Comparison of ENCODE assay signal across 1 cellular context in the genomic region with DNA sequence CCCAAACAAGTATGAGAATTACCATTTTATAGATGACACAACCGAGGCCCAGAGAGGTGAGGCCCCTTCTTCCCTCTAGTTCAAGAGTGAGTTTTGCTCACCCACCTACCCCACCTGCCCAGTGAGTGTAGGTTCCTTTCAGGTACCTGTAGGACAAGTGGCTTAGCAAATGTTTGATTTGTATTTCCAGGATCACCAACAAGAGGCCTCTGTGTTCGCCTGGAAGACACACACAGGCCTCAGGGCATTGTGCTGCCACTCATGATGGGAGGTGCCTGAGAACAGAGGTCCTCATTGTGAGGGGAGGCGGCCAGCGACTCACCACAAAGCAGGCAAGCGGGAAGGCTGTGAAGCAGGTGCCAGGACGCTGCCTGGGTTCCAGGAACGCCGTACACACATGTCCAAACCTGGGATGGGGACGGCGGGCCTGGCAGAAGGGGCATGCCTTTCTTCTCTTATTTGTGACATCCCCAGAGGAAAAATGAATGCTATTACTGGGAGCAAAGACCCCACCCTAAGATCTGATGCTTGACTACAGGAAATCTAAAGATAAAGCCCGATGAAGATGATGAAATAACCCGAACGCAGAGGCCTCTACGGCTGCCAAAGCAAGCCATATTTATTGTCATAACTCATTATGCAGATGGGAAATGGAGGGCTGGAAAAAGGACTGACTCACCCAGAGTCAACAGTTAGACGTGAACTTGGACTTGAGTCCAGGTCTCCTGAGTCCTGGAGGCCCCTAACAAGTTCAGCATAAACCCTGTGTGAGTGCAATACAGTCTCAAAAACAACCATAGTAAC.
A peak's percentile ranks its signal among the peaks of the same experiment; 100 is the strongest.
TF ChIP-seq lines count a peak whose summit lies in the region.

No MANE protein-coding gene starts in this region.

TF ChIP-seq in HepG2, 621 proteins besides CTCF, POLR2A, EP300 and RAD21 (continued from another document and continues in another):
- TF ChIP-seq, protein P1, sequence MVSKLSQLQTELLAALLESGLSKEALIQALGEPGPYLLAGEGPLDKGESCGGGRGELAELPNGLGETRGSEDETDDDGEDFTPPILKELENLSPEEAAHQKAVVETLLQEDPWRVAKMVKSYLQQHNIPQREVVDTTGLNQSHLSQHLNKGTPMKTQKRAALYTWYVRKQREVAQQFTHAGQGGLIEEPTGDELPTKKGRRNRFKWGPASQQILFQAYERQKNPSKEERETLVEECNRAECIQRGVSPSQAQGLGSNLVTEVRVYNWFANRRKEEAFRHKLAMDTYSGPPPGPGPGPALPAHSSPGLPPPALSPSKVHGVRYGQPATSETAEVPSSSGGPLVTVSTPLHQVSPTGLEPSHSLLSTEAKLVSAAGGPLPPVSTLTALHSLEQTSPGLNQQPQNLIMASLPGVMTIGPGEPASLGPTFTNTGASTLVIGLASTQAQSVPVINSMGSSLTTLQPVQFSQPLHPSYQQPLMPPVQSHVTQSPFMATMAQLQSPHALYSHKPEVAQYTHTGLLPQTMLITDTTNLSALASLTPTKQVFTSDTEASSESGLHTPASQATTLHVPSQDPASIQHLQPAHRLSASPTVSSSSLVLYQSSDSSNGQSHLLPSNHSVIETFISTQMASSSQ (IDR thresholded peaks at IDR 0.05; ENCODE audit: low read depth), result no peak
- TF ChIP-seq, protein P1 (CRISPR knock-in tag; IDR thresholded peaks at IDR 0.05; ENCODE audit: borderline replicate concordance), result peak; percentile 87
- TF ChIP-seq ZNF326 (CRISPR knock-in tag; IDR thresholded peaks at IDR 0.05; ENCODE audit: borderline replicate concordance), result no peak
- peak; percentile 95 for TF ChIP-seq SKI (IDR thresholded peaks at IDR 0.05; ENCODE audit: partially characterized antibody)
- no peak for TF ChIP-seq AGO1 (IDR thresholded peaks at IDR 0.05; ENCODE audit: low read depth, low read length, poor library complexity, severe bottlenecking)
- TF ChIP-seq MATR3 (CRISPR knock-in tag; IDR thresholded peaks at IDR 0.05), result no peak
- TF ChIP-seq, protein P2, sequence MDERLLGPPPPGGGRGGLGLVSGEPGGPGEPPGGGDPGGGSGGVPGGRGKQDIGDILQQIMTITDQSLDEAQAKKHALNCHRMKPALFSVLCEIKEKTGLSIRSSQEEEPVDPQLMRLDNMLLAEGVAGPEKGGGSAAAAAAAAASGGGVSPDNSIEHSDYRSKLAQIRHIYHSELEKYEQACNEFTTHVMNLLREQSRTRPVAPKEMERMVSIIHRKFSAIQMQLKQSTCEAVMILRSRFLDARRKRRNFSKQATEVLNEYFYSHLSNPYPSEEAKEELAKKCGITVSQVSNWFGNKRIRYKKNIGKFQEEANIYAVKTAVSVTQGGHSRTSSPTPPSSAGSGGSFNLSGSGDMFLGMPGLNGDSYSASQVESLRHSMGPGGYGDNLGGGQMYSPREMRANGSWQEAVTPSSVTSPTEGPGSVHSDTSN (CRISPR knock-in tag; IDR thresholded peaks at IDR 0.05), result peak; percentile 67
- TF ChIP-seq FLYWCH1 (CRISPR knock-in tag; IDR thresholded peaks at IDR 0.05), result no peak
- no peak for TF ChIP-seq MTF1 (CRISPR knock-in tag; IDR thresholded peaks at IDR 0.05)
- no peak for TF ChIP-seq NR1H2 (CRISPR knock-in tag; IDR thresholded peaks at IDR 0.05; ENCODE audit: borderline replicate concordance, low read depth)
- TF ChIP-seq, protein P3, sequence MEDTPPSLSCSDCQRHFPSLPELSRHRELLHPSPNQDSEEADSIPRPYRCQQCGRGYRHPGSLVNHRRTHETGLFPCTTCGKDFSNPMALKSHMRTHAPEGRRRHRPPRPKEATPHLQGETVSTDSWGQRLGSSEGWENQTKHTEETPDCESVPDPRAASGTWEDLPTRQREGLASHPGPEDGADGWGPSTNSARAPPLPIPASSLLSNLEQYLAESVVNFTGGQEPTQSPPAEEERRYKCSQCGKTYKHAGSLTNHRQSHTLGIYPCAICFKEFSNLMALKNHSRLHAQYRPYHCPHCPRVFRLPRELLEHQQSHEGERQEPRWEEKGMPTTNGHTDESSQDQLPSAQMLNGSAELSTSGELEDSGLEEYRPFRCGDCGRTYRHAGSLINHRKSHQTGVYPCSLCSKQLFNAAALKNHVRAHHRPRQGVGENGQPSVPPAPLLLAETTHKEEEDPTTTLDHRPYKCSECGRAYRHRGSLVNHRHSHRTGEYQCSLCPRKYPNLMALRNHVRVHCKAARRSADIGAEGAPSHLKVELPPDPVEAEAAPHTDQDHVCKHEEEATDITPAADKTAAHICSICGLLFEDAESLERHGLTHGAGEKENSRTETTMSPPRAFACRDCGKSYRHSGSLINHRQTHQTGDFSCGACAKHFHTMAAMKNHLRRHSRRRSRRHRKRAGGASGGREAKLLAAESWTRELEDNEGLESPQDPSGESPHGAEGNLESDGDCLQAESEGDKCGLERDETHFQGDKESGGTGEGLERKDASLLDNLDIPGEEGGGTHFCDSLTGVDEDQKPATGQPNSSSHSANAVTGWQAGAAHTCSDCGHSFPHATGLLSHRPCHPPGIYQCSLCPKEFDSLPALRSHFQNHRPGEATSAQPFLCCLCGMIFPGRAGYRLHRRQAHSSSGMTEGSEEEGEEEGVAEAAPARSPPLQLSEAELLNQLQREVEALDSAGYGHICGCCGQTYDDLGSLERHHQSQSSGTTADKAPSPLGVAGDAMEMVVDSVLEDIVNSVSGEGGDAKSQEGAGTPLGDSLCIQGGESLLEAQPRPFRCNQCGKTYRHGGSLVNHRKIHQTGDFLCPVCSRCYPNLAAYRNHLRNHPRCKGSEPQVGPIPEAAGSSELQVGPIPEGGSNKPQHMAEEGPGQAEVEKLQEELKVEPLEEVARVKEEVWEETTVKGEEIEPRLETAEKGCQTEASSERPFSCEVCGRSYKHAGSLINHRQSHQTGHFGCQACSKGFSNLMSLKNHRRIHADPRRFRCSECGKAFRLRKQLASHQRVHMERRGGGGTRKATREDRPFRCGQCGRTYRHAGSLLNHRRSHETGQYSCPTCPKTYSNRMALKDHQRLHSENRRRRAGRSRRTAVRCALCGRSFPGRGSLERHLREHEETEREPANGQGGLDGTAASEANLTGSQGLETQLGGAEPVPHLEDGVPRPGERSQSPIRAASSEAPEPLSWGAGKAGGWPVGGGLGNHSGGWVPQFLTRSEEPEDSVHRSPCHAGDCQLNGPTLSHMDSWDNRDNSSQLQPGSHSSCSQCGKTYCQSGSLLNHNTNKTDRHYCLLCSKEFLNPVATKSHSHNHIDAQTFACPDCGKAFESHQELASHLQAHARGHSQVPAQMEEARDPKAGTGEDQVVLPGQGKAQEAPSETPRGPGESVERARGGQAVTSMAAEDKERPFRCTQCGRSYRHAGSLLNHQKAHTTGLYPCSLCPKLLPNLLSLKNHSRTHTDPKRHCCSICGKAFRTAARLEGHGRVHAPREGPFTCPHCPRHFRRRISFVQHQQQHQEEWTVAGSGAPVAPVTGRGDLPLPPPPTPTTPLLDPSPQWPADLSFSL (CRISPR knock-in tag; IDR thresholded peaks at IDR 0.05), result peak; percentile 66; the same call in 1 of the 2 replicates
- peak; percentile 63; the same call in 1 of the 2 replicates for TF ChIP-seq RCOR2 (CRISPR knock-in tag; IDR thresholded peaks at IDR 0.05)
- TF ChIP-seq, protein P4, sequence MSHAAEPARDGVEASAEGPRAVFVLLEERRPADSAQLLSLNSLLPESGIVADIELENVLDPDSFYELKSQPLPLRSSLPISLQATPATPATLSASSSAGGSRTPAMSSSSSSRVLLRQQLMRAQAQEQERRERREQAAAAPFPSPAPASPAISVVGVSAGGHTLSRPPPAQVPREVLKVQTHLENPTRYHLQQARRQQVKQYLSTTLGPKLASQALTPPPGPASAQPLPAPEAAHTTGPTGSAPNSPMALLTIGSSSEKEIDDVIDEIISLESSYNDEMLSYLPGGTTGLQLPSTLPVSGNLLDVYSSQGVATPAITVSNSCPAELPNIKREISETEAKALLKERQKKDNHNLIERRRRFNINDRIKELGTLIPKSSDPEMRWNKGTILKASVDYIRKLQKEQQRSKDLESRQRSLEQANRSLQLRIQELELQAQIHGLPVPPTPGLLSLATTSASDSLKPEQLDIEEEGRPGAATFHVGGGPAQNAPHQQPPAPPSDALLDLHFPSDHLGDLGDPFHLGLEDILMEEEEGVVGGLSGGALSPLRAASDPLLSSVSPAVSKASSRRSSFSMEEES (CRISPR knock-in tag; IDR thresholded peaks at IDR 0.05), result peak; percentile 67; the same call in 1 of the 2 replicates
- no peak for TF ChIP-seq FOXA1 (IDR thresholded peaks at IDR 0.05)
- peak; percentile 56 for TF ChIP-seq FOXA1 (CRISPR knock-in tag; IDR thresholded peaks at IDR 0.05)
- peak; percentile 46; the same call in 1 of the 2 replicates for TF ChIP-seq FOXK1 (CRISPR knock-in tag; IDR thresholded peaks at IDR 0.05; ENCODE audit: borderline replicate concordance, low read depth)
- no peak for TF ChIP-seq JARID2 (CRISPR knock-in tag; IDR thresholded peaks at IDR 0.05; ENCODE audit: insufficient replicate concordance)
- TF ChIP-seq ZNF614 (CRISPR knock-in tag; IDR thresholded peaks at IDR 0.05; ENCODE audit: borderline replicate concordance), result peak; percentile 59; the same call in 1 of the 2 replicates
- 0 out of 2 replicates have a peak, but pooled peaks have one; percentile 1 for TF ChIP-seq ZNF878 (CRISPR knock-in tag; IDR thresholded peaks at IDR 0.05)
- peak; percentile 93 for TF ChIP-seq ZNF629 (CRISPR knock-in tag; conservative IDR thresholded peaks at IDR 0.05)
- TF ChIP-seq, protein P5, sequence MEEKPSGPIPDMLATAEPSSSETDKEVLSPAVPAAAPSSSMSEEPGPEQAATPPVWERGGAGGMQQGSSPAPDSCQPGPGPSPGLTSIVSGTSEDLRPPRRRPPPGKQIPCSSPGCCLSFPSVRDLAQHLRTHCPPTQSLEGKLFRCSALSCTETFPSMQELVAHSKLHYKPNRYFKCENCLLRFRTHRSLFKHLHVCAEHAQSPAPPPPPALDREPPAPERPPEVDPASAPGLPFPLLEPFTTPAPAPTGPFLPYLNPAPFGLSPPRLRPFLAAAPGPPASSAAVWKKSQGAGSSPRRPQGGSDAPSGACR (CRISPR knock-in tag; IDR thresholded peaks at IDR 0.05), result 0 out of 2 replicates have a peak, but pooled peaks have one; percentile 50
- TF ChIP-seq ZNF619 (CRISPR knock-in tag; IDR thresholded peaks at IDR 0.05), result no peak
- TF ChIP-seq ZNF292 (CRISPR knock-in tag; IDR thresholded peaks at IDR 0.05; ENCODE audit: borderline replicate concordance, low read depth), result peak; percentile 76; the same call in 1 of the 2 replicates
- no peak for TF ChIP-seq ZNF430 (CRISPR knock-in tag; IDR thresholded peaks at IDR 0.05)
- TF ChIP-seq, protein P6, sequence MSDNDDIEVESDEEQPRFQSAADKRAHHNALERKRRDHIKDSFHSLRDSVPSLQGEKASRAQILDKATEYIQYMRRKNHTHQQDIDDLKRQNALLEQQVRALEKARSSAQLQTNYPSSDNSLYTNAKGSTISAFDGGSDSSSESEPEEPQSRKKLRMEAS (IDR thresholded peaks at IDR 0.05), result peak; percentile 51; the same call in 1 of the 2 replicates
- TF ChIP-seq, protein P7, sequence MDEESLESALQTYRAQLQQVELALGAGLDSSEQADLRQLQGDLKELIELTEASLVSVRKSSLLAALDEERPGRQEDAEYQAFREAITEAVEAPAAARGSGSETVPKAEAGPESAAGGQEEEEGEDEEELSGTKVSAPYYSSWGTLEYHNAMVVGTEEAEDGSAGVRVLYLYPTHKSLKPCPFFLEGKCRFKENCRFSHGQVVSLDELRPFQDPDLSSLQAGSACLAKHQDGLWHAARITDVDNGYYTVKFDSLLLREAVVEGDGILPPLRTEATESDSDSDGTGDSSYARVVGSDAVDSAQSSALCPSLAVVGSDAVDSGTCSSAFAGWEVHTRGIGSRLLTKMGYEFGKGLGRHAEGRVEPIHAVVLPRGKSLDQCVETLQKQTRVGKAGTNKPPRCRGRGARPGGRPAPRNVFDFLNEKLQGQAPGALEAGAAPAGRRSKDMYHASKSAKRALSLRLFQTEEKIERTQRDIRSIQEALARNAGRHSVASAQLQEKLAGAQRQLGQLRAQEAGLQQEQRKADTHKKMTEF (CRISPR knock-in tag; IDR thresholded peaks at IDR 0.05), result peak; percentile 52; the same call in 1 of the 2 replicates
- peak; percentile 34 for TF ChIP-seq ASH2L (IDR thresholded peaks at IDR 0.05; ENCODE audit: insufficient read length, low read depth, low read length)
- TF ChIP-seq NAIF1 (CRISPR knock-in tag; IDR thresholded peaks at IDR 0.05; ENCODE audit: borderline replicate concordance), result no peak
- 0 out of 2 replicates have a peak, but pooled peaks have one; percentile 12 for TF ChIP-seq HIVEP1 (CRISPR knock-in tag; IDR thresholded peaks at IDR 0.05)
- no peak for TF ChIP-seq ELF4 (CRISPR knock-in tag; IDR thresholded peaks at IDR 0.05; ENCODE audit: borderline replicate concordance)
- TF ChIP-seq, protein P8, sequence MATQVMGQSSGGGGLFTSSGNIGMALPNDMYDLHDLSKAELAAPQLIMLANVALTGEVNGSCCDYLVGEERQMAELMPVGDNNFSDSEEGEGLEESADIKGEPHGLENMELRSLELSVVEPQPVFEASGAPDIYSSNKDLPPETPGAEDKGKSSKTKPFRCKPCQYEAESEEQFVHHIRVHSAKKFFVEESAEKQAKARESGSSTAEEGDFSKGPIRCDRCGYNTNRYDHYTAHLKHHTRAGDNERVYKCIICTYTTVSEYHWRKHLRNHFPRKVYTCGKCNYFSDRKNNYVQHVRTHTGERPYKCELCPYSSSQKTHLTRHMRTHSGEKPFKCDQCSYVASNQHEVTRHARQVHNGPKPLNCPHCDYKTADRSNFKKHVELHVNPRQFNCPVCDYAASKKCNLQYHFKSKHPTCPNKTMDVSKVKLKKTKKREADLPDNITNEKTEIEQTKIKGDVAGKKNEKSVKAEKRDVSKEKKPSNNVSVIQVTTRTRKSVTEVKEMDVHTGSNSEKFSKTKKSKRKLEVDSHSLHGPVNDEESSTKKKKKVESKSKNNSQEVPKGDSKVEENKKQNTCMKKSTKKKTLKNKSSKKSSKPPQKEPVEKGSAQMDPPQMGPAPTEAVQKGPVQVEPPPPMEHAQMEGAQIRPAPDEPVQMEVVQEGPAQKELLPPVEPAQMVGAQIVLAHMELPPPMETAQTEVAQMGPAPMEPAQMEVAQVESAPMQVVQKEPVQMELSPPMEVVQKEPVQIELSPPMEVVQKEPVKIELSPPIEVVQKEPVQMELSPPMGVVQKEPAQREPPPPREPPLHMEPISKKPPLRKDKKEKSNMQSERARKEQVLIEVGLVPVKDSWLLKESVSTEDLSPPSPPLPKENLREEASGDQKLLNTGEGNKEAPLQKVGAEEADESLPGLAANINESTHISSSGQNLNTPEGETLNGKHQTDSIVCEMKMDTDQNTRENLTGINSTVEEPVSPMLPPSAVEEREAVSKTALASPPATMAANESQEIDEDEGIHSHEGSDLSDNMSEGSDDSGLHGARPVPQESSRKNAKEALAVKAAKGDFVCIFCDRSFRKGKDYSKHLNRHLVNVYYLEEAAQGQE (IDR thresholded peaks at IDR 0.05; ENCODE audit: borderline replicate concordance in 1 of 2, low read depth in 1 of 2, low read length in 2 of 2), result 0 out of 4 replicates have a peak, but pooled peaks of 1 of the 2 experiments have one; percentile 16
- TF ChIP-seq DR1 (CRISPR knock-in tag; IDR thresholded peaks at IDR 0.05), result no peak
